ENCODE assay signal across 11 cellular contexts in genomic region chr3:63609408-63609807, GRCh38. TPM values are rescaled to one million over a fixed set of nuclear protein-coding genes. Genes with fewer than 3 reads are reported as not detected.
"Had no signal": no experiment of that assay in that cellular context is flagged by ENCODE, and none has a peak within 500 bp of the region (broad histone marks: within the 10 kb centered on the region; RNA-seq: fewer than 3 reads in every experiment).

No MANE protein-coding gene starts in this region.

- FAIRE-seq: HepG2, HTR-8/SVneo, K562 had no signal

- ATAC-seq: HepG2, K562 had no signal

- DNase-seq: IMR-90, KBM-7, KG1 had no signal

- H3K27ac ChIP-seq: HL-60, KMS-11 had no signal

- H3K4me3 ChIP-seq: K562 had no signal

RNA-seq across cellular contexts. Expression of gene SNTN, which starts 43.1 kb away (rescaled TPM):
- total RNA-seq: HepG2, HT-29, HT1080, IMR-90, K562 had no signal
- polyA plus RNA-seq: HepG2, IgD-negative memory B cell, IMR-90, K562 had no signal
